In the genomic region with DNA sequence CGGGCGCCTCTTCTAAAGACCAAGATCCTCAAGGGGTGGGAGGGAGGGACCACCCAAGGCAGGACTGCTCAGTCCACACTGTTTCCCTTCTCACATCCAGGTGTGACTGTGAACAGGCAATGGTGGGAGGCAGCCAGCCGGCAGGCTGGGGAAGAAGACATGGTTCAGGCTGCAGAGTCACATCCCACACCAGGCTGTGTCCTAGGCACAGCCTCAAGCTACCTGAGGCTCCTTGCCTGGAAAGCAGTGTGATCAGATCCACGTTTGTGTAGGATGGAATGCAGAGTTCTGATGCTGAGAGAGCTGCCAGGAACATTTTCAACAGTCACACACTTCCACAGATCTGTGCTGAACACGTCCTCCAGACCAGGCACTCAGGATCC, we compare ENCODE assay signal across 23 cellular contexts. TPM values are rescaled to one million over a fixed set of nuclear protein-coding genes. Genes with fewer than 3 reads are reported as not detected.
DNase-seq lines count a peak whose midpoint lies in the region; ATAC-seq and TF ChIP-seq lines count a peak whose summit lies in the region.
"Had no signal": no experiment of that assay in that cellular context is flagged by ENCODE, and none has a peak within 500 bp of the region (broad histone marks: within the 10 kb centered on the region; RNA-seq: fewer than 3 reads in every experiment).

No MANE protein-coding gene starts in this region.

- CTCF ChIA-PET in WTC11 (lab: Charles Lee) = interaction anchor here (1.0 to 1.8 kb wide), 2 partner anchors 17 to 27 kb away, joined by 4 to 7 read pairs; no protein-coding TSS in a partner anchor

- peak; percentile 13 for DNase-seq in activated CD4-positive, CD25-positive, alpha-beta regulatory T cell treated with anti-CD3 and anti-CD28 coated beads, Interleukin-2, amount 50 U/mL, for 72 hours
- DNase-seq in caudate nucleus (lab: John Stamatoyannopoulos, UW) (peak in 9 of 61 donors; percentile 22 to 78 (median 43)), right lobe of liver (peak in 1 of 3 donors; percentile 28), transverse colon (peak; percentile 5), WTC11 (ENCODE audit: low spot score) (no peak), activated gamma-delta T cell treated with Interleukin-2 at 50 U/mL for 16 hours (no peak)
- DNase-seq: 8988T; activated B cell treated with CpG ODN at 0.5 μM for 24 hours; activated CD8-positive, alpha-beta T cell treated with anti-CD3 and anti-CD28 coated beads for 36 hours; activated naive CD8-positive, alpha-beta T cell treated with anti-CD3 and anti-CD28 coated beads for 36 hours; activated T-cell treated with anti-CD3 and anti-CD28 coated beads, Interleukin-2, amount 50 U/mL, for 24 hours; brain microvascular endothelial cell; dermis blood vessel endothelial cell; EL; NCI-H2107; NCI-H510A; stimulated activated CD4-positive, alpha-beta T cell treated with anti-CD3 and anti-CD28 coated beads, Interleukin-2, amount 100 ng/mL, for 48 hours; stimulated activated naive CD4-positive, alpha-beta T cell treated with Interleukin-2 at 50 U/mL for 16 hours had no signal

- TF ChIP-seq EP300 in transverse colon (IDR thresholded peaks at IDR 0.05; ENCODE audit: low read depth) = no peak

- no peak for TF ChIP-seq POLR2A in right lobe of liver (IDR thresholded peaks at IDR 0.05)
- TF ChIP-seq POLR2A in transverse colon (IDR thresholded peaks at IDR 0.05) = no peak

- POLR2A ChIA-PET in WTC11 (lab: Charles Lee) = no interaction called here

- intact Hi-C loops in right lobe of liver (cut with DNase I) (no loop called here), transverse colon (cut with DNase I; ENCODE audit: low total_unique reads) (no loop called here)

- no peaks in the 10 kb centered on the region for H3K9me3 ChIP-seq in right lobe of liver
- H3K9me3 ChIP-seq in transverse colon = peaks cover 21 to 26% of the 10 kb centered on the region in 2 donors
- H3K9me3 ChIP-seq: thyroid gland had no signal

- in situ Hi-C loops in transverse colon (cut with MboI; ENCODE audit: low pct_ligation_motif_present in 1 of 4, low pct_unique_long_range_greater_than_20kb in 1 of 4, low sequenced_read_pairs in 3 of 4) = no loop called here

- H3K27me3 ChIP-seq in right lobe of liver = no peaks in the 10 kb centered on the region
- no peaks in the 10 kb centered on the region for H3K27me3 ChIP-seq in transverse colon
- H3K27me3 ChIP-seq: brain microvascular endothelial cell, thyroid gland had no signal

- H3K27ac Mint-ChIP-seq in WTC11 = no peak overlapping the region
- H3K27ac Mint-ChIP-seq: activated B cell treated with CpG ODN at 0.5 μM for 24 hours; activated CD8-positive, alpha-beta T cell treated with anti-CD3 and anti-CD28 coated beads for 36 hours; activated naive CD8-positive, alpha-beta T cell treated with anti-CD3 and anti-CD28 coated beads for 36 hours; activated T-cell treated with anti-CD3 and anti-CD28 coated beads, Interleukin-2, amount 50 U/mL, for 24 hours; natural killer cell treated with Interleukin-12 subunit alpha and Interleukin-12 subunit beta and Interleukin-15 and Interleukin-18, amount 100 ng/mL, for 72 hours had no signal

- H3K27me3 Mint-ChIP-seq in WTC11 (ENCODE audit: low read depth) = no peaks in the 10 kb centered on the region
- H3K27me3 Mint-ChIP-seq: activated B cell treated with CpG ODN at 0.5 μM for 24 hours; activated CD8-positive, alpha-beta T cell treated with anti-CD3 and anti-CD28 coated beads for 36 hours; activated naive CD8-positive, alpha-beta T cell treated with anti-CD3 and anti-CD28 coated beads for 36 hours; activated T-cell treated with anti-CD3 and anti-CD28 coated beads, Interleukin-2, amount 50 U/mL, for 24 hours; natural killer cell treated with Interleukin-12 subunit alpha and Interleukin-12 subunit beta and Interleukin-15 and Interleukin-18, amount 100 ng/mL, for 72 hours had no signal

- peaks cover 8% of the 10 kb centered on the region for H3K4me1 Mint-ChIP-seq in WTC11

- no peak for ATAC-seq in activated CD4-positive, CD25-positive, alpha-beta regulatory T cell treated with anti-CD3 and anti-CD28 coated beads, Interleukin-2, amount 50 U/mL, for 24 hours
- peak in 1 of 4 donors; percentile 3 for ATAC-seq in right lobe of liver
- no peak for ATAC-seq in WTC11
- no peak for ATAC-seq in HG02870 (IDR thresholded peaks at IDR 0.05; ENCODE audit: unreplicated experiment)
- ATAC-seq: activated CD8-positive, alpha-beta T cell treated with anti-CD3 and anti-CD28 coated beads for 36 hours; natural killer cell treated with Interleukin-12 subunit alpha and Interleukin-12 subunit beta and Interleukin-15 and Interleukin-18, amount 100 ng/mL, for 72 hours had no signal

- peak overlapping the region; percentile 7 for H3K27ac ChIP-seq in caudate nucleus (ENCODE audit: low read depth, low read length)
- H3K27ac ChIP-seq in right lobe of liver = peak overlapping the region; percentile 72 to 93 (median 73)
- H3K27ac ChIP-seq in transverse colon = peak overlapping the region; percentile 59 to 84 (median 72)
- H3K27ac ChIP-seq: brain microvascular endothelial cell, SK-N-MC had no signal

- peaks cover 2 to 65% (median 29%) of the 10 kb centered on the region in 4 donors for H3K4me1 ChIP-seq in right lobe of liver
- H3K4me1 ChIP-seq in transverse colon = peaks cover 0 to 63% (median 39%) of the 10 kb centered on the region in 4 donors

- no peak for TF ChIP-seq CTCF in right lobe of liver (IDR thresholded peaks at IDR 0.05)
- no peak for TF ChIP-seq CTCF in transverse colon (IDR thresholded peaks at IDR 0.05)
- no peak for TF ChIP-seq CTCF in WTC11 (IDR thresholded peaks at IDR 0.05)

- peaks cover 23% of the 10 kb centered on the region for H3K36me3 Mint-ChIP-seq in WTC11

- H3K36me3 ChIP-seq in right lobe of liver (peaks cover 0 to 4% (median 3%) of the 10 kb centered on the region in 4 donors), transverse colon (peaks cover 0 to 22% (median 8%) of the 10 kb centered on the region in 4 donors)
- H3K36me3 ChIP-seq: brain microvascular endothelial cell had no signal

- H3K4me3 Mint-ChIP-seq in WTC11 = no peak overlapping the region
- H3K4me3 Mint-ChIP-seq: activated B cell treated with CpG ODN at 0.5 μM for 24 hours; activated CD8-positive, alpha-beta T cell treated with anti-CD3 and anti-CD28 coated beads for 36 hours; activated naive CD8-positive, alpha-beta T cell treated with anti-CD3 and anti-CD28 coated beads for 36 hours; activated T-cell treated with anti-CD3 and anti-CD28 coated beads, Interleukin-2, amount 50 U/mL, for 24 hours; natural killer cell treated with Interleukin-12 subunit alpha and Interleukin-12 subunit beta and Interleukin-15 and Interleukin-18, amount 100 ng/mL, for 72 hours had no signal

- 33% methylated on average over 2 of the region's 5 CpGs for WGBS in right lobe of liver (ENCODE audit: insufficient coverage, low coverage, low lambda C conversion rate, missing lambda C conversion rate)
- 69 to 80% methylated on average over 3 to 5 of the region's 5 CpGs for WGBS in transverse colon (ENCODE audit: low coverage in 1 of 2), 2 donors

- H3K4me3 ChIP-seq in right lobe of liver (peak overlapping the region in 2 of 3 donors; percentile 4 to 15), transverse colon (no peak overlapping the region)
- H3K4me3 ChIP-seq: SK-N-MC, thyroid gland had no signal

- peaks cover 34% of the 10 kb centered on the region for H3K9me3 Mint-ChIP-seq in WTC11

TF ChIP-seq in WTC11, 78 proteins besides CTCF, POLR2A, EP300 and RAD21:
- TF ChIP-seq RORB (CRISPR knock-in tag; IDR thresholded peaks at IDR 0.05) (no peak), HMGA2 (CRISPR knock-in tag; IDR thresholded peaks at IDR 0.05) (no peak), NR1H2 (CRISPR knock-in tag; IDR thresholded peaks at IDR 0.05) (no peak), GABPB1 (CRISPR knock-in tag; IDR thresholded peaks at IDR 0.05) (no peak)
- TF ChIP-seq, protein P1, sequence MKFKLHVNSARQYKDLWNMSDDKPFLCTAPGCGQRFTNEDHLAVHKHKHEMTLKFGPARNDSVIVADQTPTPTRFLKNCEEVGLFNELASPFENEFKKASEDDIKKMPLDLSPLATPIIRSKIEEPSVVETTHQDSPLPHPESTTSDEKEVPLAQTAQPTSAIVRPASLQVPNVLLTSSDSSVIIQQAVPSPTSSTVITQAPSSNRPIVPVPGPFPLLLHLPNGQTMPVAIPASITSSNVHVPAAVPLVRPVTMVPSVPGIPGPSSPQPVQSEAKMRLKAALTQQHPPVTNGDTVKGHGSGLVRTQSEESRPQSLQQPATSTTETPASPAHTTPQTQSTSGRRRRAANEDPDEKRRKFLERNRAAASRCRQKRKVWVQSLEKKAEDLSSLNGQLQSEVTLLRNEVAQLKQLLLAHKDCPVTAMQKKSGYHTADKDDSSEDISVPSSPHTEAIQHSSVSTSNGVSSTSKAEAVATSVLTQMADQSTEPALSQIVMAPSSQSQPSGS (CRISPR knock-in tag; IDR thresholded peaks at IDR 0.05; ENCODE audit: borderline replicate concordance, low read depth) = no peak
- TF ChIP-seq, protein P2, sequence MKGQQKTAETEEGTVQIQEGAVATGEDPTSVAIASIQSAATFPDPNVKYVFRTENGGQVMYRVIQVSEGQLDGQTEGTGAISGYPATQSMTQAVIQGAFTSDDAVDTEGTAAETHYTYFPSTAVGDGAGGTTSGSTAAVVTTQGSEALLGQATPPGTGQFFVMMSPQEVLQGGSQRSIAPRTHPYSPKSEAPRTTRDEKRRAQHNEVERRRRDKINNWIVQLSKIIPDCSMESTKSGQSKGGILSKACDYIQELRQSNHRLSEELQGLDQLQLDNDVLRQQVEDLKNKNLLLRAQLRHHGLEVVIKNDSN (CRISPR knock-in tag; IDR thresholded peaks at IDR 0.05) = no peak

RNA-seq across cellular contexts. Expression of a gene that starts 16.4 kb away (rescaled TPM):
- total RNA-seq in right lobe of liver (100 to 1,000 TPM in 3 of 6 experiments, 10 to 100 TPM in 3; 61.6 to 140 (median 95.8) TPM), transverse colon (100 to 1,000 TPM in 2 of 4 donors, 10 to 100 TPM in 2; 56.5 to 183 (median 92.9) TPM), WTC11 (2021) (15.1 to 20.9 TPM (median 18.6 TPM) in 3 replicates)

RNA-seq across cellular contexts. Expression of a gene that starts 29.4 kb away (rescaled TPM):
- total RNA-seq in right lobe of liver (10 to 100 TPM; 16.8 to 35.1 (median 23.7) TPM), transverse colon (100 to 1,000 TPM in 2 of 4 donors, 10 to 100 TPM in 2; 48.4 to 211 (median 109) TPM), WTC11 (2021) (1.4 to 1.7 TPM (median 1.6 TPM) in 3 replicates)

RNA-seq across cellular contexts. Expression of a gene that starts 53.3 kb away (rescaled TPM):
- total RNA-seq in right lobe of liver (10 to 100 TPM; 18.5 to 53.9 (median 37.8) TPM), transverse colon (10 to 100 TPM in 3 of 4 donors, 1 to 10 TPM in 1; 4.1 to 36.8 (median 31.0) TPM), WTC11 (2021) (144 to 157 TPM (median 148 TPM) in 3 replicates)

Comparison
In these comparisons a context has a peak if more than half of its experiments do, and no peak if none do; other contexts are left out.
1. DNase-seq: peak in activated CD4-positive, CD25-positive, alpha-beta regulatory T cell treated with anti-CD3 and anti-CD28 coated beads, Interleukin-2, amount 50 U/mL, for 72 hours (single experiment) and transverse colon (single experiment); none in WTC11 (single experiment) and activated gamma-delta T cell treated with Interleukin-2 at 50 U/mL for 16 hours (single experiment).
2. H3K27ac ChIP-seq: peak in every context shown above with its lines; median percentile 73 in right lobe of liver; 72 in transverse colon; 7 in caudate nucleus.
3. H3K4me3 ChIP-seq: peak in right lobe of liver (2 of 3); none in transverse colon (0 of 4).